In the genomic region with DNA sequence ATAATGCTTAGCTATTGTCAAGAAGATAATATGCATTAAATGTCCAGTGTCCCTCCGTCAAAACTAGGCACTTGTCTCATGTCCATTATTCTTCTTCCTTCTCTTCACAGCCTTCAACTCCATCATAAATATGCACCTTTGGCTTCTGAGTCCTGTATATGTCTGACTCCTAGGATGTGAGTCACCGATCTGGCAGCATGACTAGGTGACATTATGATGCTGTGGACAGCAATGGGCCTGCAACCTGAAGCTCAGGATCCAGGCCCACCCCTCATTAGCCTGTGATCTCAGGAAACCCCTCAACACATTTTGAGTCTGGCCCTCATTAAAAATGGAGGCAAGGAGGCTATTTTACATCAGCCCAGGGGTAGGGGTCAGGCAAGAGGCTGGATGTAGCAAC, we compare ENCODE assay signal across 15 cellular contexts.
A peak's percentile ranks its signal among the peaks of the same experiment; 100 is the strongest.
DNase-seq lines count a peak whose midpoint lies in the region; ATAC-seq and TF ChIP-seq lines count a peak whose summit lies in the region.
"Had no signal": no experiment of that assay in that cellular context is flagged by ENCODE, and none has a peak within 500 bp of the region (broad histone marks: within the 10 kb centered on the region; RNA-seq: fewer than 3 reads in every experiment).

No MANE protein-coding gene starts in this region.

- H3K27ac Mint-ChIP-seq in HFFc6 (no peak overlapping the region), CD14-positive monocyte (no peak overlapping the region)
- H3K27ac Mint-ChIP-seq: activated CD4-positive, alpha-beta T cell treated with anti-CD3 and anti-CD28 coated beads, Interleukin-2, amount 10 ng/mL, durations not matched to agents 24 days and 14 days had no signal

- H3K9me3 Mint-ChIP-seq in HFFc6 (no peaks in the 10 kb centered on the region), CD14-positive monocyte (peaks cover 2 to 8% (median 5%) of the 10 kb centered on the region in 7 donors)
- H3K9me3 Mint-ChIP-seq: activated CD4-positive, alpha-beta T cell treated with anti-CD3 and anti-CD28 coated beads, Interleukin-2, amount 10 ng/mL, durations not matched to agents 24 days and 14 days had no signal

- TF ChIP-seq CTCF in HFFc6 (IDR thresholded peaks at IDR 0.05) (no peak), CD14-positive monocyte (IDR thresholded peaks at IDR 0.05) (no peak)

- intact Hi-C loops in CD14-positive monocyte (cut with micrococcal nuclease) (no loop called here), left colon (cut with DNase I, micrococcal nuclease) (no loop called here)

- no peaks in the 10 kb centered on the region for H3K36me3 Mint-ChIP-seq in HFFc6 (ENCODE audit: low read depth)
- no peaks in the 10 kb centered on the region for H3K36me3 Mint-ChIP-seq in CD14-positive monocyte

- H3K27me3 Mint-ChIP-seq in HFFc6 (ENCODE audit: insufficient read depth) (peaks cover 17% of the 10 kb centered on the region), CD14-positive monocyte (ENCODE audit: low read depth in 3 of 3) (peaks cover 0 to 2% (median 1%) of the 10 kb centered on the region in 3 donors)

- peak; percentile 31 for DNase-seq in AG08395 (ENCODE audit: low spot score)
- peak; percentile 11 for DNase-seq in HFFc6
- DNase-seq in SW480 (ENCODE audit: low spot score), result peak; percentile 11
- peak; percentile 9 for DNase-seq in iris pigment epithelial cell (ENCODE audit: low read depth)
- no peak for DNase-seq in NCI-H146 (lab: John Stamatoyannopoulos, UW)
- DNase-seq in CD14-positive monocyte (ENCODE audit: low spot score), result no peak
- DNase-seq in NK-92 treated with Interleukin-12 subunit alpha and Interleukin-12 subunit beta, amount 100 ng/mL, for 24 hours (lab: John Stamatoyannopoulos, UW), result no peak
- no peak for DNase-seq in left colon
- DNase-seq: activated CD4-positive, alpha-beta T cell treated with anti-CD3 and anti-CD28 coated beads, Interleukin-2, amount 10 ng/mL, durations not matched to agents 24 days and 14 days; activated CD8-positive, alpha-beta memory T cell treated with anti-CD3 and anti-CD28 coated beads, Interleukin-2, amount 50 U/mL, for 48 hours; activated effector memory CD4-positive, alpha-beta T cell treated with anti-CD3 and anti-CD28 coated beads, Interleukin-2, amount 50 U/mL, for 16 hours; AML-193; central memory CD4-positive, alpha-beta T cell; erythroblast; retina had no signal

- H3K4me1 Mint-ChIP-seq in HFFc6 (ENCODE audit: low read depth) (peaks cover 16% of the 10 kb centered on the region), CD14-positive monocyte (peaks cover 2% of the 10 kb centered on the region)
- H3K4me1 Mint-ChIP-seq: activated CD4-positive, alpha-beta T cell treated with anti-CD3 and anti-CD28 coated beads, Interleukin-2, amount 10 ng/mL, durations not matched to agents 24 days and 14 days had no signal

- ATAC-seq in left colon, result no peak

- H3K4me3 Mint-ChIP-seq in HFFc6 (no peak overlapping the region), CD14-positive monocyte (no peak overlapping the region)
- H3K4me3 Mint-ChIP-seq: activated CD4-positive, alpha-beta T cell treated with anti-CD3 and anti-CD28 coated beads, Interleukin-2, amount 10 ng/mL, durations not matched to agents 24 days and 14 days had no signal

Comparison
In these comparisons a context has a peak if more than half of its experiments do, and no peak if none do; other contexts are left out.
1. DNase-seq: peak in AG08395 (single experiment), HFFc6 (single experiment), SW480 (single experiment) and iris pigment epithelial cell (single experiment); none in NCI-H146 (single experiment), CD14-positive monocyte (single experiment), NK-92 treated with Interleukin-12 subunit alpha and Interleukin-12 subunit beta, amount 100 ng/mL, for 24 hours (single experiment) and left colon (0 of 2).